1 cellular context compared by ENCODE assay signal in the genomic region with DNA sequence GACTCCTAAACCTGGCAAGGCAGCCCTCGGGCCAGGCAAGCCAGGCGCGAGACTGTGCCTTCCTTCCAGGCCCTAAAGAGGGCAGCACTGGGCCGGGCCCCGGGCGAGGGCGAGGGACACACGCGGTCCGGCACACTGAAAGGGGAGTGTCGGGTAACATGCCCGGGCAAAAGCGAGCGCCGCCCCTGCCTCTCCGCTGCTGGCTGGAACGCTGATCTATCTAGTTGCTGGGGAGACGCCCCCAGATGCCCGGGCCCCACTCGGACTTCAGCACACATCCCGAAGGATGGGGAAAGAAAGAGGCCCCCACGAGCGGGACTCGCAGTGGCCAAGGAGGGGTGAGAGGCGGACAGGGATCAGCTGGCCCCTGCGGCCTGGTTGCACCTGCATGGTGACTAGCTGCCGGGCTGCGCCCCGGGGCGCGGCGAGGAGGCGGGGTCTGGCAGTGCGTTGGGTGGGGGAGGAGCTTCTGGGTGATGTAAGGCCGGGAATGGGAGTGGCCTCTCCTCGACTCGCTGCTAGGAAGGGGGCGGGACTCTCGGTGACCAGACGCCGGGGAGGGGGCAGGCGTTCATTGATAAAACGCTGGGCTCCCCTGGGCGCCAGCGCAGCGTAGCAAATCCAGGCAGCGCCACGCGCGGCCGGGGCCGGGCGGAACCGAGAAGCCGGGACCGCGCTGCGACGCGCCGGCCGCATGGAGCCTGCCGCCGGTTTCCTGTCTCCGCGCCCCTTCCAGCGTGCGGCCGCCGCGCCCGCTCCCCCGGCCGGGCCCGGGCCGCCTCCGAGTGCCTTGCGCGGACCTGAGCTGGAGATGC.
TF ChIP-seq lines count a peak whose summit lies in the region.

Gene PLK3, plus strand, starts transcription at position 608 of the 815 bp plus-strand sequence. Its CDS starts 87 bp downstream, at position 695.

TF ChIP-seq in K562, 482 proteins besides CTCF, POLR2A, EP300 and RAD21 (continued from another document and continues in another):
- TF ChIP-seq, protein P1, sequence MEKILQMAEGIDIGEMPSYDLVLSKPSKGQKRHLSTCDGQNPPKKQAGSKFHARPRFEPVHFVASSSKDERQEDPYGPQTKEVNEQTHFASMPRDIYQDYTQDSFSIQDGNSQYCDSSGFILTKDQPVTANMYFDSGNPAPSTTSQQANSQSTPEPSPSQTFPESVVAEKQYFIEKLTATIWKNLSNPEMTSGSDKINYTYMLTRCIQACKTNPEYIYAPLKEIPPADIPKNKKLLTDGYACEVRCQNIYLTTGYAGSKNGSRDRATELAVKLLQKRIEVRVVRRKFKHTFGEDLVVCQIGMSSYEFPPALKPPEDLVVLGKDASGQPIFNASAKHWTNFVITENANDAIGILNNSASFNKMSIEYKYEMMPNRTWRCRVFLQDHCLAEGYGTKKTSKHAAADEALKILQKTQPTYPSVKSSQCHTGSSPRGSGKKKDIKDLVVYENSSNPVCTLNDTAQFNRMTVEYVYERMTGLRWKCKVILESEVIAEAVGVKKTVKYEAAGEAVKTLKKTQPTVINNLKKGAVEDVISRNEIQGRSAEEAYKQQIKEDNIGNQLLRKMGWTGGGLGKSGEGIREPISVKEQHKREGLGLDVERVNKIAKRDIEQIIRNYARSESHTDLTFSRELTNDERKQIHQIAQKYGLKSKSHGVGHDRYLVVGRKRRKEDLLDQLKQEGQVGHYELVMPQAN (IDR thresholded peaks at IDR 0.05; ENCODE audit: borderline replicate concordance) = peak; percentile 99
- TF ChIP-seq, protein P2, sequence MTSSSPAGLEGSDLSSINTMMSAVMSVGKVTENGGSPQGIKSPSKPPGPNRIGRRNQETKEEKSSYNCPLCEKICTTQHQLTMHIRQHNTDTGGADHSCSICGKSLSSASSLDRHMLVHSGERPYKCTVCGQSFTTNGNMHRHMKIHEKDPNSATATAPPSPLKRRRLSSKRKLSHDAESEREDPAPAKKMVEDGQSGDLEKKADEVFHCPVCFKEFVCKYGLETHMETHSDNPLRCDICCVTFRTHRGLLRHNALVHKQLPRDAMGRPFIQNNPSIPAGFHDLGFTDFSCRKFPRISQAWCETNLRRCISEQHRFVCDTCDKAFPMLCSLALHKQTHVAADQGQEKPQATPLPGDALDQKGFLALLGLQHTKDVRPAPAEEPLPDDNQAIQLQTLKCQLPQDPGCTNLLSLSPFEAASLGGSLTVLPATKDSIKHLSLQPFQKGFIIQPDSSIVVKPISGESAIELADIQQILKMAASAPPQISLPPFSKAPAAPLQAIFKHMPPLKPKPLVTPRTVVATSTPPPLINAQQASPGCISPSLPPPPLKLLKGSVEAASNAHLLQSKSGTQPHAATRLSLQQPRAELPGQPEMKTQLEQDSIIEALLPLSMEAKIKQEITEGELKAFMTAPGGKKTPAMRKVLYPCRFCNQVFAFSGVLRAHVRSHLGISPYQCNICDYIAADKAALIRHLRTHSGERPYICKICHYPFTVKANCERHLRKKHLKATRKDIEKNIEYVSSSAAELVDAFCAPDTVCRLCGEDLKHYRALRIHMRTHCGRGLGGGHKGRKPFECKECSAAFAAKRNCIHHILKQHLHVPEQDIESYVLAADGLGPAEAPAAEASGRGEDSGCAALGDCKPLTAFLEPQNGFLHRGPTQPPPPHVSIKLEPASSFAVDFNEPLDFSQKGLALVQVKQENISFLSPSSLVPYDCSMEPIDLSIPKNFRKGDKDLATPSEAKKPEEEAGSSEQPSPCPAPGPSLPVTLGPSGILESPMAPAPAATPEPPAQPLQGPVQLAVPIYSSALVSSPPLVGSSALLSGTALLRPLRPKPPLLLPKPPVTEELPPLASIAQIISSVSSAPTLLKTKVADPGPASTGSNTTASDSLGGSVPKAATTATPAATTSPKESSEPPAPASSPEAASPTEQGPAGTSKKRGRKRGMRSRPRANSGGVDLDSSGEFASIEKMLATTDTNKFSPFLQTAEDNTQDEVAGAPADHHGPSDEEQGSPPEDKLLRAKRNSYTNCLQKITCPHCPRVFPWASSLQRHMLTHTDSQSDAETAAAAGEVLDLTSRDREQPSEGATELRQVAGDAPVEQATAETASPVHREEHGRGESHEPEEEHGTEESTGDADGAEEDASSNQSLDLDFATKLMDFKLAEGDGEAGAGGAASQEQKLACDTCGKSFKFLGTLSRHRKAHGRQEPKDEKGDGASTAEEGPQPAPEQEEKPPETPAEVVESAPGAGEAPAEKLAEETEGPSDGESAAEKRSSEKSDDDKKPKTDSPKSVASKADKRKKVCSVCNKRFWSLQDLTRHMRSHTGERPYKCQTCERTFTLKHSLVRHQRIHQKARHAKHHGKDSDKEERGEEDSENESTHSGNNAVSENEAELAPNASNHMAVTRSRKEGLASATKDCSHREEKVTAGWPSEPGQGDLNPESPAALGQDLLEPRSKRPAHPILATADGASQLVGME (CRISPR knock-in tag; IDR thresholded peaks at IDR 0.05) = peak; percentile 89
- no peak for TF ChIP-seq SMARCC2 (IDR thresholded peaks at IDR 0.05; ENCODE audit: low read depth)
- TF ChIP-seq, protein P3, sequence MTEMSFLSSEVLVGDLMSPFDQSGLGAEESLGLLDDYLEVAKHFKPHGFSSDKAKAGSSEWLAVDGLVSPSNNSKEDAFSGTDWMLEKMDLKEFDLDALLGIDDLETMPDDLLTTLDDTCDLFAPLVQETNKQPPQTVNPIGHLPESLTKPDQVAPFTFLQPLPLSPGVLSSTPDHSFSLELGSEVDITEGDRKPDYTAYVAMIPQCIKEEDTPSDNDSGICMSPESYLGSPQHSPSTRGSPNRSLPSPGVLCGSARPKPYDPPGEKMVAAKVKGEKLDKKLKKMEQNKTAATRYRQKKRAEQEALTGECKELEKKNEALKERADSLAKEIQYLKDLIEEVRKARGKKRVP (CRISPR knock-in tag; IDR thresholded peaks at IDR 0.05) = peak; percentile 63; the same call in 1 of the 2 replicates
- no peak for TF ChIP-seq ZNF586 (CRISPR knock-in tag; conservative IDR thresholded peaks at IDR 0.05)
- TF ChIP-seq ZNF146 (CRISPR knock-in tag; IDR thresholded peaks at IDR 0.05; ENCODE audit: unreplicated experiment) = no peak
- no peak for TF ChIP-seq HNRNPH1 (optimal IDR thresholded peaks at IDR 0.05; ENCODE audit: low read depth, low read length)
- peak; percentile 99 for TF ChIP-seq DACH1 (IDR thresholded peaks at IDR 0.05; ENCODE audit: partially characterized antibody)
- no peak for TF ChIP-seq ILK (tag; IDR thresholded peaks at IDR 0.05; ENCODE audit: borderline replicate concordance, low read depth)
- TF ChIP-seq ZNF324 (CRISPR knock-in tag; IDR thresholded peaks at IDR 0.05) = no peak
- TF ChIP-seq HIVEP1 (CRISPR knock-in tag; IDR thresholded peaks at IDR 0.05) = peak; percentile 38; the same call in 1 of the 2 replicates
- no peak for TF ChIP-seq NFYB (IDR thresholded peaks at IDR 0.05; ENCODE audit: extremely low read depth, insufficient read length)
- TF ChIP-seq NFXL1 (CRISPR knock-in tag; IDR thresholded peaks at IDR 0.05) = no peak
- no peak for TF ChIP-seq IRF9 (tag; IDR thresholded peaks at IDR 0.05)
- TF ChIP-seq, protein P4, sequence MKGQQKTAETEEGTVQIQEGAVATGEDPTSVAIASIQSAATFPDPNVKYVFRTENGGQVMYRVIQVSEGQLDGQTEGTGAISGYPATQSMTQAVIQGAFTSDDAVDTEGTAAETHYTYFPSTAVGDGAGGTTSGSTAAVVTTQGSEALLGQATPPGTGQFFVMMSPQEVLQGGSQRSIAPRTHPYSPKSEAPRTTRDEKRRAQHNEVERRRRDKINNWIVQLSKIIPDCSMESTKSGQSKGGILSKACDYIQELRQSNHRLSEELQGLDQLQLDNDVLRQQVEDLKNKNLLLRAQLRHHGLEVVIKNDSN (CRISPR knock-in tag; IDR thresholded peaks at IDR 0.05) = no peak; the same call in 1 of the 2 replicates
- no peak for TF ChIP-seq SRSF3 (IDR thresholded peaks at IDR 0.05; ENCODE audit: insufficient read depth, low read length)
- TF ChIP-seq CXXC5 (CRISPR knock-in tag; IDR thresholded peaks at IDR 0.05) = peak; percentile 97
- TF ChIP-seq MAZ (CRISPR knock-in tag; conservative IDR thresholded peaks at IDR 0.05 in 1 of 2, IDR thresholded peaks at IDR 0.05 in 1 of 2) = peak; percentile 79 to 86
- TF ChIP-seq EP400 (IDR thresholded peaks at IDR 0.05) = peak; percentile 98
- TF ChIP-seq TFE3 (CRISPR knock-in tag; IDR thresholded peaks at IDR 0.05) = no peak
- peak in 1 of 2 experiments; percentile 68; a peak in 1 of 4 replicates for TF ChIP-seq KDM4B (IDR thresholded peaks at IDR 0.05; ENCODE audit: borderline replicate concordance in 2 of 2, low read depth in 1 of 2)
- TF ChIP-seq, protein P5, sequence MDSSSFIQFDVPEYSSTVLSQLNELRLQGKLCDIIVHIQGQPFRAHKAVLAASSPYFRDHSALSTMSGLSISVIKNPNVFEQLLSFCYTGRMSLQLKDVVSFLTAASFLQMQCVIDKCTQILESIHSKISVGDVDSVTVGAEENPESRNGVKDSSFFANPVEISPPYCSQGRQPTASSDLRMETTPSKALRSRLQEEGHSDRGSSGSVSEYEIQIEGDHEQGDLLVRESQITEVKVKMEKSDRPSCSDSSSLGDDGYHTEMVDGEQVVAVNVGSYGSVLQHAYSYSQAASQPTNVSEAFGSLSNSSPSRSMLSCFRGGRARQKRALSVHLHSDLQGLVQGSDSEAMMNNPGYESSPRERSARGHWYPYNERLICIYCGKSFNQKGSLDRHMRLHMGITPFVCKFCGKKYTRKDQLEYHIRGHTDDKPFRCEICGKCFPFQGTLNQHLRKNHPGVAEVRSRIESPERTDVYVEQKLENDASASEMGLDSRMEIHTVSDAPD (CRISPR knock-in tag; IDR thresholded peaks at IDR 0.05) = no peak
- 0 out of 2 replicates have a peak, but pooled peaks have one; percentile 37 for TF ChIP-seq ZNF644 (tag; IDR thresholded peaks at IDR 0.05; ENCODE audit: low read depth)
- peak; percentile 93 for TF ChIP-seq BRD9 (IDR thresholded peaks at IDR 0.05; ENCODE audit: low read depth, partially characterized antibody)
- no peak for TF ChIP-seq ZNF561 (CRISPR knock-in tag; conservative IDR thresholded peaks at IDR 0.05)
- no peak; the same call in 1 of the 2 replicates for TF ChIP-seq LARP7 (IDR thresholded peaks at IDR 0.05)
- TF ChIP-seq NFE2 (IDR thresholded peaks at IDR 0.05; ENCODE audit: low read depth) = 0 out of 2 replicates have a peak, but pooled peaks have one; percentile 21
- no peak for TF ChIP-seq CGGBP1 (CRISPR knock-in tag; IDR thresholded peaks at IDR 0.05)
- peak; percentile 47; the same call in 1 of the 2 replicates for TF ChIP-seq BHLHE40 (IDR thresholded peaks at IDR 0.05; ENCODE audit: low read length)
- no peak for TF ChIP-seq SRSF9 (IDR thresholded peaks at IDR 0.05; ENCODE audit: borderline replicate concordance, low read depth, low read length)
- peak; percentile 73; the same call in 1 of the 2 replicates for TF ChIP-seq MTA1 (IDR thresholded peaks at IDR 0.05; ENCODE audit: borderline replicate concordance)
- TF ChIP-seq POLR2H (tag; IDR thresholded peaks at IDR 0.05; ENCODE audit: low read depth) = peak; percentile 92
- no peak for TF ChIP-seq ZNF57 (CRISPR knock-in tag; IDR thresholded peaks at IDR 0.05)
- no peak for TF ChIP-seq PPARD (CRISPR knock-in tag; IDR thresholded peaks at IDR 0.05)
- TF ChIP-seq CBFA2T2 (conservative IDR thresholded peaks at IDR 0.05) = no peak; the same call in 1 of the 2 replicates
- peak; percentile 98 for TF ChIP-seq RBFOX2 (IDR thresholded peaks at IDR 0.05; ENCODE audit: low read depth, low read length)
- TF ChIP-seq PHTF2 (CRISPR knock-in tag; IDR thresholded peaks at IDR 0.05) = no peak
- no peak for TF ChIP-seq ETV6 (IDR thresholded peaks at IDR 0.05; ENCODE audit: borderline replicate concordance in 1 of 2, low read depth in 2 of 2, low read length in 1 of 2)
- no peak for TF ChIP-seq ETV6 (CRISPR knock-in tag; IDR thresholded peaks at IDR 0.05; ENCODE audit: borderline replicate concordance)
- peak; percentile 68; the same call in 1 of the 2 replicates for TF ChIP-seq FOXK1 (CRISPR knock-in tag; IDR thresholded peaks at IDR 0.05; ENCODE audit: borderline replicate concordance)
- TF ChIP-seq, protein P6, sequence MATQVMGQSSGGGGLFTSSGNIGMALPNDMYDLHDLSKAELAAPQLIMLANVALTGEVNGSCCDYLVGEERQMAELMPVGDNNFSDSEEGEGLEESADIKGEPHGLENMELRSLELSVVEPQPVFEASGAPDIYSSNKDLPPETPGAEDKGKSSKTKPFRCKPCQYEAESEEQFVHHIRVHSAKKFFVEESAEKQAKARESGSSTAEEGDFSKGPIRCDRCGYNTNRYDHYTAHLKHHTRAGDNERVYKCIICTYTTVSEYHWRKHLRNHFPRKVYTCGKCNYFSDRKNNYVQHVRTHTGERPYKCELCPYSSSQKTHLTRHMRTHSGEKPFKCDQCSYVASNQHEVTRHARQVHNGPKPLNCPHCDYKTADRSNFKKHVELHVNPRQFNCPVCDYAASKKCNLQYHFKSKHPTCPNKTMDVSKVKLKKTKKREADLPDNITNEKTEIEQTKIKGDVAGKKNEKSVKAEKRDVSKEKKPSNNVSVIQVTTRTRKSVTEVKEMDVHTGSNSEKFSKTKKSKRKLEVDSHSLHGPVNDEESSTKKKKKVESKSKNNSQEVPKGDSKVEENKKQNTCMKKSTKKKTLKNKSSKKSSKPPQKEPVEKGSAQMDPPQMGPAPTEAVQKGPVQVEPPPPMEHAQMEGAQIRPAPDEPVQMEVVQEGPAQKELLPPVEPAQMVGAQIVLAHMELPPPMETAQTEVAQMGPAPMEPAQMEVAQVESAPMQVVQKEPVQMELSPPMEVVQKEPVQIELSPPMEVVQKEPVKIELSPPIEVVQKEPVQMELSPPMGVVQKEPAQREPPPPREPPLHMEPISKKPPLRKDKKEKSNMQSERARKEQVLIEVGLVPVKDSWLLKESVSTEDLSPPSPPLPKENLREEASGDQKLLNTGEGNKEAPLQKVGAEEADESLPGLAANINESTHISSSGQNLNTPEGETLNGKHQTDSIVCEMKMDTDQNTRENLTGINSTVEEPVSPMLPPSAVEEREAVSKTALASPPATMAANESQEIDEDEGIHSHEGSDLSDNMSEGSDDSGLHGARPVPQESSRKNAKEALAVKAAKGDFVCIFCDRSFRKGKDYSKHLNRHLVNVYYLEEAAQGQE (CRISPR knock-in tag; IDR thresholded peaks at IDR 0.05; ENCODE audit: low read depth) = peak; percentile 60
